Comparison of ENCODE assay signal across 8 cellular contexts in the genomic region with DNA sequence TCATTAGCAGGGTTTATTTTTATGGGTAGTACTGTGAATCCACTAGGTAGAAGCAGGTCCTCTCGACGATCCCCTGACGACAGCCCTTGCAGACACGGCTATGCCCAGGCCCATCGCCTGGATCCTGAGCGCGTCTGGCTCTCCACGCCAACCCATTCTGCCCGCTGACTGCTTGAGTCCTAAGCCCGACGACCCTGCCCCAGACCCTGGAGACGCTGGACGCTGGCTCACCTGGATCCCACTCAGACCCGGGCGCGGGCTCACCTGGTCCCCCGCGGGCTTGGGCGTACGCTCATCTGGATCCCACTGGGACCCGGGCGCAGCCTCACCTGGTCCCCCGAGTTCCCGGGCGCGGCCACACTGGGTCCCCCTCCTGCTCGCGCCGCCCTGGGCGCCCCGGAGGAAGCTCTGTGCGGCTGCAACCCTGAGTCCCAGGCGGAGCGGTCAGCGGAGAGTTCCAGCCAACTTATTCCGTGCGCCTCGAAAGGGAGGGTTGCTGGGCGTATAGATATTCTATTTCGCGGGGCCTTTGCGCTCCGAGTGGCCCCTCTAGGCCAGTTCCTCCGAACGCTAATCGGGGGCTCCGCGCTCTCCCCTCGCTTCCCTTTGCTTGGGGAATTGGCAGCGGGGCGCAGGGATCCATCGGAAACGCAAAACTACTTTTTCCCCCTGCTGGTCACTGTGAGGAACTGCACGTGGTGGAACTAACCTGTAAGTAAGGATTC.
DNase-seq lines count a peak whose midpoint lies in the region; ATAC-seq and TF ChIP-seq lines count a peak whose summit lies in the region.

No MANE protein-coding gene starts in this region.

- H2AFZ ChIP-seq in MM.1S (ENCODE audit: low read length) (peak overlapping the region; percentile 30; the same call in 1 of the 2 replicates), SU-DHL-6 (ENCODE audit: low read depth, low read length, severe bottlenecking) (no peak overlapping the region)

- H3K9me2 ChIP-seq in MM.1S (replicated peaks; ENCODE audit: insufficient read depth, low read length), result no peaks in the 10 kb centered on the region
- H3K9me2 ChIP-seq in SU-DHL-6 (replicated peaks; ENCODE audit: insufficient read depth, low read length), result no peaks in the 10 kb centered on the region

- intact Hi-C loops in psoas muscle (cut with DNase I), result loop anchor here (1.0 to 10.0 kb wide), 4 partner anchors 194 to 565 kb away; a partner anchor contains a TSS

- H3K4me2 ChIP-seq in BLaER1, result peak overlapping the region; percentile 27
- peak overlapping the region; percentile 51; the same call in 1 of the 2 replicates for H3K4me2 ChIP-seq in MM.1S (ENCODE audit: low read depth, low read length)
- H3K4me2 ChIP-seq in SU-DHL-6 (ENCODE audit: low read depth, low read length, poor library complexity, severe bottlenecking), result no peak overlapping the region

- no peaks in the 10 kb centered on the region for H3K79me2 ChIP-seq in MM.1S (ENCODE audit: low read length)
- no peaks in the 10 kb centered on the region for H3K79me2 ChIP-seq in SU-DHL-6 (ENCODE audit: insufficient read depth, low read length)

- no peak overlapping the region for H3K4me3 ChIP-seq in BLaER1
- H3K4me3 ChIP-seq in MM.1S (ENCODE audit: low read length), result no peak overlapping the region
- no peak overlapping the region for H3K4me3 ChIP-seq in SU-DHL-6 (ENCODE audit: insufficient read depth, low read length, poor library complexity, severe bottlenecking)
- H3K4me3 ChIP-seq in psoas muscle, result peak overlapping the region; percentile 84

- 5 to 6% (median 5%) methylated on average over 48 to 54 of the region's 54 CpGs for WGBS in psoas muscle, 3 donors

- no peaks in the 10 kb centered on the region for H3K4me1 ChIP-seq in BLaER1
- no peaks in the 10 kb centered on the region for H3K4me1 ChIP-seq in MM.1S (ENCODE audit: low read length)
- H3K4me1 ChIP-seq in psoas muscle, result no peaks in the 10 kb centered on the region

- H3K9ac ChIP-seq in BLaER1, result no peak overlapping the region
- H3K9ac ChIP-seq in MM.1S (ENCODE audit: low read length), result no peak overlapping the region
- H3K9ac ChIP-seq in SU-DHL-6 (ENCODE audit: low read length), result no peak overlapping the region

- H3K9me3 ChIP-seq in BLaER1, result peaks cover 13% of the 10 kb centered on the region
- H3K9me3 ChIP-seq in MM.1S (replicated peaks; ENCODE audit: insufficient read depth, low read length), result no peaks in the 10 kb centered on the region
- H3K9me3 ChIP-seq in SU-DHL-6 (ENCODE audit: insufficient read depth, low read length), result no peaks in the 10 kb centered on the region
- H3K9me3 ChIP-seq in psoas muscle, result no peaks in the 10 kb centered on the region

- H3K27ac ChIP-seq in BLaER1 (no peak overlapping the region), MM.1S (ENCODE audit: low read length) (no peak overlapping the region), SU-DHL-6 (ENCODE audit: low read depth, low read length) (no peak overlapping the region), psoas muscle (no peak overlapping the region)

- DNase-seq in MM.1S, result peak; percentile 37
- peak in 49 of 58 donors; percentile 2 to 64 (median 27) for DNase-seq in anterior cingulate cortex (lab: John Stamatoyannopoulos, UW)
- DNase-seq in hepatic stellate cell (ENCODE audit: low spot score), result peak; percentile 49
- peak; percentile 38 to 72 for DNase-seq in psoas muscle

- no peaks in the 10 kb centered on the region for H3K27me3 ChIP-seq in BLaER1
- no peaks in the 10 kb centered on the region for H3K27me3 ChIP-seq in MM.1S (replicated peaks; ENCODE audit: insufficient read depth, low read length)
- H3K27me3 ChIP-seq in SU-DHL-6 (ENCODE audit: low read length), result no peaks in the 10 kb centered on the region
- no peaks in the 10 kb centered on the region for H3K27me3 ChIP-seq in psoas muscle (ENCODE audit: insufficient read depth in 3 of 3, low read length in 2 of 3)

- H3F3A ChIP-seq in MM.1S (ENCODE audit: insufficient read depth, low read length) (peaks cover 10% of the 10 kb centered on the region), SU-DHL-6 (ENCODE audit: insufficient read depth) (no peaks in the 10 kb centered on the region)

- H4K20me1 ChIP-seq in BLaER1 (no peaks in the 10 kb centered on the region), MM.1S (ENCODE audit: insufficient read depth, low read length) (no peaks in the 10 kb centered on the region), SU-DHL-6 (ENCODE audit: low read depth, low read length) (no peaks in the 10 kb centered on the region)

- TF ChIP-seq CTCF in MM.1S (IDR thresholded peaks at IDR 0.05; ENCODE audit: low read length) (peak; percentile 83), SU-DHL-6 (IDR thresholded peaks at IDR 0.05; ENCODE audit: insufficient read depth, low read length, poor library complexity, severe bottlenecking) (peak; percentile 96), psoas muscle (IDR thresholded peaks at IDR 0.05) (peak; percentile 97)

- ATAC-seq in GM19452 (IDR thresholded peaks at IDR 0.05; ENCODE audit: unreplicated experiment), result peak; percentile 71
- ATAC-seq in psoas muscle, result peak; percentile 76 to 96 (median 82)
- ATAC-seq in HG03175 (IDR thresholded peaks at IDR 0.05; ENCODE audit: unreplicated experiment), result no peak

- H3K36me3 ChIP-seq in BLaER1 (no peaks in the 10 kb centered on the region), MM.1S (replicated peaks; ENCODE audit: insufficient read depth, low read length) (no peaks in the 10 kb centered on the region), SU-DHL-6 (ENCODE audit: low read length) (no peaks in the 10 kb centered on the region), psoas muscle (ENCODE audit: insufficient read depth in 1 of 2, low read depth in 1 of 2) (no peaks in the 10 kb centered on the region)
